Comparison of ENCODE assay signal across 32 cellular contexts in genomic region chr17:45833826-45834439, GRCh38. TPM values are rescaled to one million over a fixed set of nuclear protein-coding genes. Genes with fewer than 3 reads are reported as not detected.
"Had no signal": no experiment of that assay in that cellular context is flagged by ENCODE, and none has a peak within 500 bp of the region (broad histone marks: within the 10 kb centered on the region; RNA-seq: fewer than 3 reads in every experiment).

No MANE protein-coding gene starts in this region.

- ATAC-seq: activated CD4-positive, CD25-positive, alpha-beta regulatory T cell treated with anti-CD3 and anti-CD28 coated beads, Interleukin-2, amount 50 U/mL, for 24 hours; gastroesophageal sphincter; sciatic nerve; stimulated activated memory B cell treated with anti-CD40 and anti-IgM and Interleukin-4, amounts not matched to agents 10 μg/mL and 1 μg/mL and 100 μg/mL, for 72 hours; stimulated activated naive CD8-positive, alpha-beta T cell treated with anti-CD3 and anti-CD28 coated beads, Interleukin-15, amount 100 ng/mL, for 72 hours had no signal

- DNase-seq: activated CD4-positive, alpha-beta memory T cell treated with anti-CD3 and anti-CD28 coated beads for 36 hours; activated CD4-positive, alpha-beta T cell treated with anti-CD3 and anti-CD28 coated beads, Interleukin-2, amount 10 ng/mL, durations not matched to agents 24 days and 14 days; activated CD8-positive, alpha-beta memory T cell treated with anti-CD3 and anti-CD28 coated beads, Interleukin-2, amount 50 U/mL, for 4 hours; activated effector memory CD4-positive, alpha-beta T cell treated with anti-CD3 and anti-CD28 coated beads, Interleukin-2, amount 50 U/mL, for 16 hours; activated naive CD4-positive, alpha-beta T cell treated with anti-CD3 and anti-CD28 coated beads, Interleukin-2, amount 10 ng/mL, durations not matched to agents 7 days and 5 days; activated T-cell treated with anti-CD3 and anti-CD28 coated beads, Interleukin-2, amount 50 U/mL, for 1 hour; amniotic stem cell; brain microvascular endothelial cell; islet precursor cell; mammary epithelial cell; ovary; stimulated activated CD4-positive, alpha-beta T cell treated with anti-CD3 and anti-CD28 coated beads, Interleukin-4, amount 100 ng/mL, for 24 hours; stimulated activated CD8-positive, alpha-beta memory T cell treated with anti-CD3 and anti-CD28 coated beads, Interleukin-4, amount 100 ng/mL, for 48 hours; stimulated activated naive CD8-positive, alpha-beta T cell treated with anti-CD3 and anti-CD28 coated beads, Interleukin-15, amount 100 ng/mL, for 72 hours had no signal

RNA-seq across cellular contexts. Expression of gene SPPL2C, which starts 10.7 kb away (rescaled TPM):
- total RNA-seq: activated CD4-positive, alpha-beta memory T cell treated with anti-CD3 and anti-CD28 coated beads for 36 hours; activated CD4-positive, alpha-beta T cell treated with anti-CD3 and anti-CD28 coated beads, Interleukin-2, amount 10 ng/mL, durations not matched to agents 24 days and 14 days; activated CD8-positive, alpha-beta memory T cell treated with anti-CD3 and anti-CD28 coated beads for 36 hours; activated T-helper 1 cell treated with anti-CD3 and anti-CD28 coated beads, Interleukin-12 subunit alpha, Interleukin-12 subunit beta, Interleukin-2, Interleukin-4 antibody, amounts not matched to agents 30 ng/mL and 10 ng/mL and 1 ng/mL, durations not matched to agents 14 hours and 24 hours and 36 hours; astrocyte; cardiac septum; endothelial cell of umbilical vein; fibroblast of lung; fibroblast of villous mesenchyme; gastroesophageal sphincter; hepatocyte; liver; mammary epithelial cell; mucosa of gallbladder; ovary; progenitor cell of endocrine pancreas; renal cortical epithelial cell; sciatic nerve; upper lobe of left lung; vagina had no signal

RNA-seq across cellular contexts. Expression of gene CRHR1, which starts 49.8 kb away (rescaled TPM):
- total RNA-seq: activated CD4-positive, alpha-beta memory T cell treated with anti-CD3 and anti-CD28 coated beads for 36 hours; activated CD4-positive, alpha-beta T cell treated with anti-CD3 and anti-CD28 coated beads, Interleukin-2, amount 10 ng/mL, durations not matched to agents 24 days and 14 days; activated CD8-positive, alpha-beta memory T cell treated with anti-CD3 and anti-CD28 coated beads for 36 hours; activated T-helper 1 cell treated with anti-CD3 and anti-CD28 coated beads, Interleukin-12 subunit alpha, Interleukin-12 subunit beta, Interleukin-2, Interleukin-4 antibody, amounts not matched to agents 30 ng/mL and 10 ng/mL and 1 ng/mL, durations not matched to agents 14 hours and 24 hours and 36 hours; cardiac septum; endothelial cell of umbilical vein; fibroblast of lung; fibroblast of villous mesenchyme; hepatocyte; liver; mammary epithelial cell; mucosa of gallbladder; progenitor cell of endocrine pancreas; renal cortical epithelial cell; upper lobe of left lung had no signal
